ENCODE assay signal across 22 cellular contexts in the genomic region with DNA sequence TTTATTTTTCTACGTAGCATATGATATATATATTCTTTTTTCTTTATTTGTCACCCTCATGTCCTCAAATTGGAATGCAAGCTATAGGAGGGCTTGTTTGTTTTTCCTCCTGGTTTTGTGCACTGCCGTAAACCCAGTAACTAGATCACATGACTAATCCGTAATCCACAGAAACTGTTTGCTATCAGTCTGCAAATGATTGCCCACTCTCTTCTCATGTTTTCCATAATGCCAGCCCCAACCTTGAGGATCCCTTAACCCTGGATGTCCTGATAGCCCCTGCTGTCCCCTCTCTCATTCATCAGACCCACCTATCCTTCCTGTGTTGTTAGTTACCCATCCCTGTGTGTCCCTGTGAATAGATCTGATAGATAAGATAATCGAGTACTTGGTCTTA.
DNase-seq lines count a peak whose midpoint lies in the region; ATAC-seq and TF ChIP-seq lines count a peak whose summit lies in the region.
"Had no signal": no experiment of that assay in that cellular context is flagged by ENCODE, and none has a peak within 500 bp of the region (broad histone marks: within the 10 kb centered on the region; RNA-seq: fewer than 3 reads in every experiment).

No MANE protein-coding gene starts in this region.

- no peak overlapping the region for H2BK5ac ChIP-seq in mesendoderm (ENCODE audit: low read length)

- H3K36me3 ChIP-seq in mesendoderm (ENCODE audit: control insufficient read depth, insufficient read depth, low read length) (no peaks in the 10 kb centered on the region), HAP-1 (replicated peaks) (no peaks in the 10 kb centered on the region)
- H3K36me3 ChIP-seq: left ventricle myocardium inferior, upper lobe of right lung had no signal

- no peaks in the 10 kb centered on the region for H3K79me2 ChIP-seq in mesendoderm (ENCODE audit: control insufficient read depth, insufficient read depth, low read length)

- H3K79me1 ChIP-seq in mesendoderm (ENCODE audit: low read length): no peaks in the 10 kb centered on the region

- H4K5ac ChIP-seq in mesendoderm (ENCODE audit: low read length): no peak overlapping the region

- peak overlapping the region; percentile 76 for H3K27ac ChIP-seq in RWPE1
- no peak overlapping the region for H3K27ac ChIP-seq in mesendoderm (ENCODE audit: low read depth, low read length)
- H3K27ac ChIP-seq: left ventricle myocardium inferior, SK-N-MC, upper lobe of right lung had no signal

- H4K8ac ChIP-seq in mesendoderm (ENCODE audit: low read depth, low read length): no peak overlapping the region

- peak; percentile 43 for DNase-seq in ELR (ENCODE audit: low read depth)
- no peak for DNase-seq in RWPE1 (ENCODE audit: low spot score)
- peak; percentile 43 for DNase-seq in choroid plexus epithelial cell (ENCODE audit: low read depth)
- peak; percentile 72 for DNase-seq in mesendoderm
- no peak for DNase-seq in HAP-1 (ENCODE audit: low spot score in 2 of 2)
- DNase-seq in stimulated activated effector memory CD8-positive, alpha-beta T cell treated with anti-CD3 and anti-CD28 coated beads, Interleukin-12 subunit alpha, Interleukin-12 subunit beta, amount 100 ng/mL, for 72 hours (ENCODE audit: low spot score in 2 of 2): no peak
- DNase-seq: activated CD4-positive, alpha-beta T cell treated with anti-CD3 and anti-CD28 coated beads for 36 hours; activated CD8-positive, alpha-beta memory T cell treated with anti-CD3 and anti-CD28 coated beads, Interleukin-2, amount 50 U/mL, for 48 hours; activated effector memory CD4-positive, alpha-beta T cell treated with anti-CD3 and anti-CD28 coated beads, Interleukin-2, amount 50 U/mL, for 16 hours; CD4-positive, alpha-beta T cell; cerebellar nuclear complex; foreskin melanocyte; KG1; left ventricle myocardium inferior; NCI-H2107; NCI-H524 treated with DMSO at 0.1 percent for 48 hours; stimulated activated CD4-positive, alpha-beta T cell treated with anti-CD3 and anti-CD28 coated beads, Interleukin-2, amount 100 ng/mL, for 24 hours; upper lobe of right lung had no signal

- CTCF ChIA-PET in RWPE1 (lab: Yijun Ruan, JAX): no interaction called here

- peak overlapping the region; percentile 30 for H3K4me3 ChIP-seq in choroid plexus epithelial cell (ENCODE audit: low read depth, low read length)
- H3K4me3 ChIP-seq in mesendoderm (ENCODE audit: low read length): no peak overlapping the region
- no peak overlapping the region for H3K4me3 ChIP-seq in HAP-1
- H3K4me3 ChIP-seq: left ventricle myocardium inferior, SK-N-MC, upper lobe of right lung had no signal

- no peak overlapping the region for H3K4ac ChIP-seq in mesendoderm (ENCODE audit: low read depth, low read length)

- H3K4me1 Mint-ChIP-seq in stimulated activated effector memory CD8-positive, alpha-beta T cell treated with anti-CD3 and anti-CD28 coated beads, Interleukin-12 subunit alpha, Interleukin-12 subunit beta, amount 100 ng/mL, for 72 hours: peaks cover 12% of the 10 kb centered on the region

- WGBS in mesendoderm (ENCODE audit: extremely low coverage, insufficient coverage, low lambda C conversion rate): no CpG with 5 or more reads among the region's 4 CpGs

- no peak overlapping the region for H3K9ac ChIP-seq in mesendoderm (ENCODE audit: low read length)

- H2AK5ac ChIP-seq in mesendoderm (ENCODE audit: low read length): no peak overlapping the region

- no peak overlapping the region for H3K56ac ChIP-seq in mesendoderm (ENCODE audit: low read length)

- no peaks in the 10 kb centered on the region for H3K9me3 Mint-ChIP-seq in stimulated activated effector memory CD8-positive, alpha-beta T cell treated with anti-CD3 and anti-CD28 coated beads, Interleukin-12 subunit alpha, Interleukin-12 subunit beta, amount 100 ng/mL, for 72 hours
- H3K9me3 Mint-ChIP-seq: CD4-positive, alpha-beta T cell had no signal

- H3K27me3 ChIP-seq in mesendoderm (ENCODE audit: insufficient read depth, low read length, poor library complexity): no peaks in the 10 kb centered on the region
- H3K27me3 ChIP-seq in HAP-1 (ENCODE audit: low read depth): no peaks in the 10 kb centered on the region
- H3K27me3 ChIP-seq: upper lobe of right lung had no signal

- H3K23ac ChIP-seq in mesendoderm (ENCODE audit: low read length): no peak overlapping the region

- POLR2A ChIA-PET in RWPE1 (lab: Yijun Ruan, JAX; ENCODE audit: low non-redundant PET): no interaction called here

- H3K4me3 Mint-ChIP-seq in stimulated activated effector memory CD8-positive, alpha-beta T cell treated with anti-CD3 and anti-CD28 coated beads, Interleukin-12 subunit alpha, Interleukin-12 subunit beta, amount 100 ng/mL, for 72 hours: no peak overlapping the region
- H3K4me3 Mint-ChIP-seq: activated CD4-positive, alpha-beta T cell treated with anti-CD3 and anti-CD28 coated beads for 36 hours; CD4-positive, alpha-beta T cell had no signal

- H3K4me1 ChIP-seq in mesendoderm (ENCODE audit: control insufficient read depth, low read depth, low read length): peaks cover 21% of the 10 kb centered on the region
- no peaks in the 10 kb centered on the region for H3K4me1 ChIP-seq in HAP-1

- no peak overlapping the region for H2BK120ac ChIP-seq in mesendoderm (ENCODE audit: low read depth, low read length)

- H3K18ac ChIP-seq in mesendoderm (ENCODE audit: low read length): no peak overlapping the region

- H3K36me3 Mint-ChIP-seq in stimulated activated effector memory CD8-positive, alpha-beta T cell treated with anti-CD3 and anti-CD28 coated beads, Interleukin-12 subunit alpha, Interleukin-12 subunit beta, amount 100 ng/mL, for 72 hours: no peaks in the 10 kb centered on the region

- H3K9me3 ChIP-seq in HAP-1: no peaks in the 10 kb centered on the region
- H3K9me3 ChIP-seq: left ventricle myocardium inferior, upper lobe of right lung had no signal

- TF ChIP-seq CTCF in RWPE1 (conservative IDR thresholded peaks at IDR 0.05; ENCODE audit: low read depth) (no peak), choroid plexus epithelial cell (conservative IDR thresholded peaks at IDR 0.05; ENCODE audit: low read depth, low read length) (no peak)

- H2BK15ac ChIP-seq in mesendoderm (replicated peaks; ENCODE audit: low read depth): no peak overlapping the region

- no peak overlapping the region for H3K27ac Mint-ChIP-seq in stimulated activated effector memory CD8-positive, alpha-beta T cell treated with anti-CD3 and anti-CD28 coated beads, Interleukin-12 subunit alpha, Interleukin-12 subunit beta, amount 100 ng/mL, for 72 hours
- H3K27ac Mint-ChIP-seq: activated CD4-positive, alpha-beta T cell treated with anti-CD3 and anti-CD28 coated beads for 36 hours; CD4-positive, alpha-beta T cell had no signal

- in situ Hi-C loops in HAP-1 (cut with MboI; ENCODE audit: low sequenced_read_pairs): loop anchor here (10.0 kb wide), 1 partner anchor 1974 kb away; no protein-coding TSS in a partner anchor

- H3K4me2 ChIP-seq in mesendoderm (ENCODE audit: low read length): no peak overlapping the region

- ATAC-seq in GM21367 (IDR thresholded peaks at IDR 0.05; ENCODE audit: unreplicated experiment) (no peak), esophagus mucosa (no peak)
- ATAC-seq in stimulated activated effector memory CD8-positive, alpha-beta T cell treated with anti-CD3 and anti-CD28 coated beads, Interleukin-12 subunit alpha, Interleukin-12 subunit beta, amount 100 ng/mL, for 72 hours: no peak
- ATAC-seq: activated CD4-positive, alpha-beta T cell treated with anti-CD3 and anti-CD28 coated beads for 36 hours; sciatic nerve; upper lobe of right lung had no signal

Comparison
In these comparisons a context has a peak if more than half of its experiments do, and no peak if none do; other contexts are left out.
1. DNase-seq: peak in ELR (single experiment), choroid plexus epithelial cell (single experiment) and mesendoderm (single experiment); none in RWPE1 (single experiment), HAP-1 (0 of 2) and stimulated activated effector memory CD8-positive, alpha-beta T cell treated with anti-CD3 and anti-CD28 coated beads, Interleukin-12 subunit alpha, Interleukin-12 subunit beta, amount 100 ng/mL, for 72 hours (0 of 2).